In genomic region chr12:107344035-107344808, GRCh38 we compare ENCODE assay signal across 19 cellular contexts.
A peak's percentile ranks its signal among the peaks of the same experiment; 100 is the strongest.
DNase-seq lines count a peak whose midpoint lies in the region; ATAC-seq and TF ChIP-seq lines count a peak whose summit lies in the region.
"Had no signal": no experiment of that assay in that cellular context is flagged by ENCODE, and none has a peak within 500 bp of the region (broad histone marks: within the 10 kb centered on the region; RNA-seq: fewer than 3 reads in every experiment).

No MANE protein-coding gene starts in this region.

- peaks cover 34% of the 10 kb centered on the region for H3K4me1 Mint-ChIP-seq in activated naive CD4-positive, alpha-beta T cell treated with anti-CD3 and anti-CD28 coated beads for 36 hours (ENCODE audit: low read depth)
- H3K4me1 Mint-ChIP-seq: B cell, immature natural killer cell had no signal

- H4K20me1 ChIP-seq in GM23248 (ENCODE audit: insufficient read depth): no peaks in the 10 kb centered on the region

- H3K4me1 ChIP-seq in GM23248 (ENCODE audit: insufficient read depth): peaks cover 17% of the 10 kb centered on the region
- H3K4me1 ChIP-seq in foreskin keratinocyte: peaks cover 18% of the 10 kb centered on the region
- H3K4me1 ChIP-seq: adrenal gland, psoas muscle, transverse colon had no signal

- 45 to 55% methylated on average over 3 of the region's 3 CpGs for WGBS in GM23248 (ENCODE audit: low coverage in 1 of 2, low lambda C conversion rate in 2 of 2, missing lambda C conversion rate in 2 of 2), 2 experiments

- H2AFZ ChIP-seq in GM23248: no peak overlapping the region

- H3K9me3 ChIP-seq in GM23248 (ENCODE audit: low read depth): no peaks in the 10 kb centered on the region
- H3K9me3 ChIP-seq: adrenal gland, psoas muscle, transverse colon had no signal

- DNase-seq in 8988T (peak; percentile 41), GM23248 (peak; percentile 71), T1000 (lab: John Stamatoyannopoulos, UW) (peak; percentile 70), foreskin keratinocyte (peak; percentile 56 to 70), hepatic stellate cell (ENCODE audit: low spot score) (no peak)
- no peak for DNase-seq in activated naive CD4-positive, alpha-beta T cell treated with anti-CD3 and anti-CD28 coated beads for 36 hours
- DNase-seq: adrenal gland; dorsolateral prefrontal cortex; foreskin melanocyte; immature natural killer cell; KG1; NCI-H2029 treated with DMSO at 0.1 percent for 48 hours; psoas muscle; stimulated activated CD4-positive, alpha-beta T cell treated with anti-CD3 and anti-CD28 coated beads, Interleukin-2, amount 100 ng/mL, for 24 hours; transverse colon had no signal

- no peak overlapping the region for H3K27ac Mint-ChIP-seq in activated naive CD4-positive, alpha-beta T cell treated with anti-CD3 and anti-CD28 coated beads for 36 hours
- H3K27ac Mint-ChIP-seq: B cell, immature natural killer cell had no signal

- H3K79me2 ChIP-seq in GM23248 (ENCODE audit: insufficient read depth): no peaks in the 10 kb centered on the region

- H3F3A ChIP-seq in GM23248 (ENCODE audit: insufficient read depth): no peaks in the 10 kb centered on the region

- H3K9me2 ChIP-seq in GM23248 (ENCODE audit: insufficient read depth): no peaks in the 10 kb centered on the region

- no peaks in the 10 kb centered on the region for H3K36me3 ChIP-seq in GM23248 (ENCODE audit: low read depth)
- H3K36me3 ChIP-seq: adrenal gland, transverse colon had no signal

- H3K9ac ChIP-seq in GM23248: no peak overlapping the region

- H3K27me3 Mint-ChIP-seq in activated naive CD4-positive, alpha-beta T cell treated with anti-CD3 and anti-CD28 coated beads for 36 hours (ENCODE audit: low read depth): no peaks in the 10 kb centered on the region

- peak overlapping the region; percentile 40 for H3K4me2 ChIP-seq in GM23248 (ENCODE audit: unreplicated experiment)

- peak; percentile 40 for ATAC-seq in foreskin keratinocyte
- ATAC-seq in HG03159 (IDR thresholded peaks at IDR 0.05; ENCODE audit: unreplicated experiment): no peak
- no peak for ATAC-seq in GM21529 (IDR thresholded peaks at IDR 0.05; ENCODE audit: unreplicated experiment)
- ATAC-seq: GM12878, psoas muscle had no signal

- H3K27ac ChIP-seq in GM23248: no peak overlapping the region
- no peak overlapping the region for H3K27ac ChIP-seq in foreskin keratinocyte
- H3K27ac ChIP-seq: adrenal gland, dorsolateral prefrontal cortex, psoas muscle, transverse colon had no signal

- in situ Hi-C loops in GM23248 (cut with MboI): no loop called here

- H3K9me3 Mint-ChIP-seq in activated naive CD4-positive, alpha-beta T cell treated with anti-CD3 and anti-CD28 coated beads for 36 hours: peaks cover 12% of the 10 kb centered on the region
- H3K9me3 Mint-ChIP-seq: immature natural killer cell had no signal

- H3K4me3 Mint-ChIP-seq in activated naive CD4-positive, alpha-beta T cell treated with anti-CD3 and anti-CD28 coated beads for 36 hours: no peak overlapping the region
- H3K4me3 Mint-ChIP-seq: B cell, immature natural killer cell had no signal

- no peak overlapping the region for H3K4me3 ChIP-seq in GM23248
- H3K4me3 ChIP-seq: adrenal gland, dorsolateral prefrontal cortex, GM12878, psoas muscle, transverse colon had no signal

- CTCF ChIA-PET in activated naive CD4-positive, alpha-beta T cell treated with anti-CD3 and anti-CD28 coated beads for 36 hours (lab: Charles Lee): interaction anchor here (1.1 kb wide), 1 partner anchor 12 kb away, joined by 3 read pairs; no protein-coding TSS in a partner anchor

- peaks cover 17% of the 10 kb centered on the region for H3K36me3 Mint-ChIP-seq in activated naive CD4-positive, alpha-beta T cell treated with anti-CD3 and anti-CD28 coated beads for 36 hours (ENCODE audit: low read depth)

- intact Hi-C loops in activated naive CD4-positive, alpha-beta T cell treated with anti-CD3 and anti-CD28 coated beads for 36 hours (cut with micrococcal nuclease): no loop called here

- no peak for TF ChIP-seq CTCF in foreskin keratinocyte (conservative IDR thresholded peaks at IDR 0.05)

- no peaks in the 10 kb centered on the region for H3K27me3 ChIP-seq in GM23248 (replicated peaks; ENCODE audit: insufficient read depth)
- H3K27me3 ChIP-seq in foreskin keratinocyte: no peaks in the 10 kb centered on the region
- H3K27me3 ChIP-seq: adrenal gland, transverse colon had no signal

Comparison
In these comparisons a context has a peak if more than half of its experiments do, and no peak if none do; other contexts are left out.
1. DNase-seq: peak in 8988T (single experiment), GM23248 (single experiment), T1000 (single experiment) and foreskin keratinocyte (2 of 2); none in hepatic stellate cell (single experiment) and activated naive CD4-positive, alpha-beta T cell treated with anti-CD3 and anti-CD28 coated beads for 36 hours (single experiment).